15 cellular contexts compared by ENCODE assay signal in genomic region chr11:71425851-71426250, GRCh38.
A peak's percentile ranks its signal among the peaks of the same experiment; 100 is the strongest.
DNase-seq lines count a peak whose midpoint lies in the region; ATAC-seq, FAIRE-seq and TF ChIP-seq lines count a peak whose summit lies in the region.
"Had no signal": no experiment of that assay in that cellular context is flagged by ENCODE, and none has a peak within 500 bp of the region (broad histone marks: within the 10 kb centered on the region; RNA-seq: fewer than 3 reads in every experiment).

No MANE protein-coding gene starts in this region.

- H3K4me3 Mint-ChIP-seq in stimulated activated naive CD8-positive, alpha-beta T cell treated with anti-CD3 and anti-CD28 coated beads, Interleukin-15, amount 100 ng/mL, for 72 hours: no peak overlapping the region
- H3K4me3 Mint-ChIP-seq: T-helper 1 cell treated with Interleukin-12 subunit alpha and Interleukin-12 subunit beta and Interleukin-4 antibody, amounts not matched to agents 30 μg/mL and 1 μg/mL, for 36 hours had no signal

- FAIRE-seq in urothelium cell line (lab: Jason Lieb, UNC): no peak

- peaks cover 16% of the 10 kb centered on the region for H3K4me1 Mint-ChIP-seq in stimulated activated naive CD8-positive, alpha-beta T cell treated with anti-CD3 and anti-CD28 coated beads, Interleukin-15, amount 100 ng/mL, for 72 hours

- no peaks in the 10 kb centered on the region for H3K27me3 Mint-ChIP-seq in stimulated activated naive CD8-positive, alpha-beta T cell treated with anti-CD3 and anti-CD28 coated beads, Interleukin-15, amount 100 ng/mL, for 72 hours

- peak; percentile 7 for TF ChIP-seq CTCF in epithelial cell of esophagus (IDR thresholded peaks at IDR 0.05; ENCODE audit: insufficient read depth, low read depth, low read length, missing control alignments)

- peak; percentile 14 for DNase-seq in stimulated activated naive CD8-positive, alpha-beta T cell treated with anti-CD3 and anti-CD28 coated beads, Interleukin-15, Interleukin-2, amounts not matched to agents 100 U/mL and 50 U/mL, for 24 hours
- no peak for DNase-seq in stimulated activated naive CD8-positive, alpha-beta T cell treated with anti-CD3 and anti-CD28 coated beads, Interleukin-15, amount 100 ng/mL, for 72 hours
- peak; percentile 82 for DNase-seq in NCI-H69 (lab: John Stamatoyannopoulos, UW)
- peak; percentile 72 for DNase-seq in epithelial cell of esophagus (ENCODE audit: low read depth)
- DNase-seq in urothelium cell line (ENCODE audit: low spot score): peak; percentile 26
- DNase-seq in T-helper 2 cell: no peak
- no peak for DNase-seq in NCI-H1048 (lab: John Stamatoyannopoulos, UW)
- no peak for DNase-seq in activated CD8-positive, alpha-beta memory T cell treated with anti-CD3 and anti-CD28 coated beads, Interleukin-2, amount 50 U/mL, for 4 hours
- DNase-seq: activated CD4-positive, alpha-beta T cell treated with anti-CD3 and anti-CD28 coated beads for 1 hour; amygdala; NCI-H1417; NCI-H510A; right cardiac atrium; thyroid gland had no signal

- no peaks in the 10 kb centered on the region for H3K9me3 Mint-ChIP-seq in stimulated activated naive CD8-positive, alpha-beta T cell treated with anti-CD3 and anti-CD28 coated beads, Interleukin-15, amount 100 ng/mL, for 72 hours
- H3K9me3 Mint-ChIP-seq: T-helper 1 cell treated with Interleukin-12 subunit alpha and Interleukin-12 subunit beta and Interleukin-4 antibody, amounts not matched to agents 30 μg/mL and 1 μg/mL, for 36 hours had no signal

- peak; percentile 60 for ATAC-seq in stimulated activated naive CD8-positive, alpha-beta T cell treated with anti-CD3 and anti-CD28 coated beads, Interleukin-15, Interleukin-2, amounts not matched to agents 100 U/mL and 50 U/mL, for 24 hours
- no peak for ATAC-seq in stimulated activated naive CD8-positive, alpha-beta T cell treated with anti-CD3 and anti-CD28 coated beads, Interleukin-15, amount 100 ng/mL, for 72 hours
- ATAC-seq: right cardiac atrium had no signal

- no peak overlapping the region for H3K4me3 ChIP-seq in epithelial cell of esophagus (ENCODE audit: low read length)
- H3K4me3 ChIP-seq: thyroid gland had no signal

- no peak overlapping the region for H3K27ac Mint-ChIP-seq in stimulated activated naive CD8-positive, alpha-beta T cell treated with anti-CD3 and anti-CD28 coated beads, Interleukin-15, amount 100 ng/mL, for 72 hours
- H3K27ac Mint-ChIP-seq: T-helper 1 cell treated with Interleukin-12 subunit alpha and Interleukin-12 subunit beta and Interleukin-4 antibody, amounts not matched to agents 30 μg/mL and 1 μg/mL, for 36 hours had no signal

Comparison
In these comparisons a context has a peak if more than half of its experiments do, and no peak if none do; other contexts are left out.
1. DNase-seq: peak in stimulated activated naive CD8-positive, alpha-beta T cell treated with anti-CD3 and anti-CD28 coated beads, Interleukin-15, Interleukin-2, amounts not matched to agents 100 U/mL and 50 U/mL, for 24 hours (single experiment), NCI-H69 (single experiment), epithelial cell of esophagus (single experiment) and urothelium cell line (single experiment); none in stimulated activated naive CD8-positive, alpha-beta T cell treated with anti-CD3 and anti-CD28 coated beads, Interleukin-15, amount 100 ng/mL, for 72 hours (0 of 2), T-helper 2 cell (0 of 5), NCI-H1048 (single experiment) and activated CD8-positive, alpha-beta memory T cell treated with anti-CD3 and anti-CD28 coated beads, Interleukin-2, amount 50 U/mL, for 4 hours (single experiment).